ENCODE assay signal across 25 cellular contexts in genomic region chr13:95793018-95793555, GRCh38.
DNase-seq lines count a peak whose midpoint lies in the region; ATAC-seq and TF ChIP-seq lines count a peak whose summit lies in the region.
"Had no signal": no experiment of that assay in that cellular context is flagged by ENCODE, and none has a peak within 500 bp of the region (broad histone marks: within the 10 kb centered on the region; RNA-seq: fewer than 3 reads in every experiment).

No MANE protein-coding gene starts in this region.

- H3K27ac Mint-ChIP-seq in activated T-cell treated with anti-CD3 and anti-CD28 coated beads, Interleukin-2, amount 50 U/mL, for 72 hours = peak overlapping the region; percentile 38
- H3K27ac Mint-ChIP-seq: activated CD4-positive, alpha-beta T cell treated with anti-CD3 and anti-CD28 coated beads for 36 hours; activated naive CD8-positive, alpha-beta T cell treated with anti-CD3 and anti-CD28 coated beads, Interleukin-2, amount 50 U/mL, for 24 hours; CD4-positive, alpha-beta T cell; stimulated activated effector memory CD8-positive, alpha-beta T cell treated with anti-CD3 and anti-CD28 coated beads, Interleukin-12 subunit alpha, Interleukin-12 subunit beta, amount 100 ng/mL, for 72 hours had no signal

- no peak overlapping the region for H3K4me2 ChIP-seq in osteoblast (ENCODE audit: insufficient read depth, low read length)

- H3K27me3 Mint-ChIP-seq in activated T-cell treated with anti-CD3 and anti-CD28 coated beads, Interleukin-2, amount 50 U/mL, for 72 hours (ENCODE audit: low read depth) = no peaks in the 10 kb centered on the region
- H3K27me3 Mint-ChIP-seq: activated CD4-positive, alpha-beta T cell treated with anti-CD3 and anti-CD28 coated beads for 36 hours; activated naive CD8-positive, alpha-beta T cell treated with anti-CD3 and anti-CD28 coated beads, Interleukin-2, amount 50 U/mL, for 24 hours; CD4-positive, alpha-beta T cell; naive B cell had no signal

- intact Hi-C loops in colonic mucosa (cut with DNase I) = no loop called here

- H3K9me3 ChIP-seq in osteoblast (ENCODE audit: low read depth, low read length) (no peaks in the 10 kb centered on the region), colonic mucosa (no peaks in the 10 kb centered on the region)

- peaks cover 10 to 22% of the 10 kb centered on the region in 2 donors for H3K36me3 Mint-ChIP-seq in activated T-cell treated with anti-CD3 and anti-CD28 coated beads, Interleukin-2, amount 50 U/mL, for 72 hours (ENCODE audit: insufficient read depth in 2 of 2)

- H3K36me3 ChIP-seq in osteoblast (ENCODE audit: insufficient read depth, low read length) = peaks cover 21% of the 10 kb centered on the region
- peaks cover 4% of the 10 kb centered on the region for H3K36me3 ChIP-seq in colonic mucosa

- H3K27me3 ChIP-seq in osteoblast (ENCODE audit: insufficient read depth, low read length) (no peaks in the 10 kb centered on the region), colonic mucosa (no peaks in the 10 kb centered on the region)
- H3K27me3 ChIP-seq: dorsolateral prefrontal cortex, tibial nerve had no signal

- H3K27ac ChIP-seq in osteoblast (ENCODE audit: low read depth, low read length) (peak overlapping the region; percentile 16), colonic mucosa (no peak overlapping the region)
- H3K27ac ChIP-seq: dorsolateral prefrontal cortex, tibial nerve had no signal

- H3K4me3 Mint-ChIP-seq in activated T-cell treated with anti-CD3 and anti-CD28 coated beads, Interleukin-2, amount 50 U/mL, for 72 hours = no peak overlapping the region
- H3K4me3 Mint-ChIP-seq: activated CD4-positive, alpha-beta T cell treated with anti-CD3 and anti-CD28 coated beads for 36 hours; activated naive CD8-positive, alpha-beta T cell treated with anti-CD3 and anti-CD28 coated beads, Interleukin-2, amount 50 U/mL, for 24 hours; activated T-cell treated with anti-CD3 and anti-CD28 coated beads, Interleukin-2, amount 50 U/mL, for 4 hours; CD4-positive, alpha-beta T cell; naive B cell; stimulated activated effector memory CD8-positive, alpha-beta T cell treated with anti-CD3 and anti-CD28 coated beads, Interleukin-12 subunit alpha, Interleukin-12 subunit beta, amount 100 ng/mL, for 72 hours had no signal

- H4K20me1 ChIP-seq in osteoblast (ENCODE audit: insufficient read depth, low read length) = no peaks in the 10 kb centered on the region

- no peaks in the 10 kb centered on the region for H3K9me3 Mint-ChIP-seq in activated T-cell treated with anti-CD3 and anti-CD28 coated beads, Interleukin-2, amount 50 U/mL, for 72 hours
- H3K9me3 Mint-ChIP-seq: activated naive CD8-positive, alpha-beta T cell treated with anti-CD3 and anti-CD28 coated beads, Interleukin-2, amount 50 U/mL, for 24 hours; activated T-cell treated with anti-CD3 and anti-CD28 coated beads, Interleukin-2, amount 50 U/mL, for 4 hours; stimulated activated effector memory CD8-positive, alpha-beta T cell treated with anti-CD3 and anti-CD28 coated beads, Interleukin-12 subunit alpha, Interleukin-12 subunit beta, amount 100 ng/mL, for 72 hours had no signal

- ATAC-seq in activated T-cell treated with anti-CD3 and anti-CD28 coated beads, Interleukin-2, amount 50 U/mL, for 72 hours (replicated peaks in 1 of 2) = no peak
- ATAC-seq: activated CD4-positive, alpha-beta T cell treated with anti-CD3 and anti-CD28 coated beads for 36 hours; activated naive CD8-positive, alpha-beta T cell treated with anti-CD3 and anti-CD28 coated beads, Interleukin-2, amount 50 U/mL, for 24 hours; activated T-cell treated with anti-CD3 and anti-CD28 coated beads, Interleukin-2, amount 50 U/mL, for 4 hours; left lobe of liver; stimulated activated effector memory CD8-positive, alpha-beta T cell treated with anti-CD3 and anti-CD28 coated beads, Interleukin-12 subunit alpha, Interleukin-12 subunit beta, amount 100 ng/mL, for 72 hours had no signal

- H2AFZ ChIP-seq in osteoblast (ENCODE audit: low read length) = no peak overlapping the region

- H3K79me2 ChIP-seq in osteoblast (ENCODE audit: insufficient read depth, low read length) = no peaks in the 10 kb centered on the region

- no peaks in the 10 kb centered on the region for H3K4me1 Mint-ChIP-seq in activated T-cell treated with anti-CD3 and anti-CD28 coated beads, Interleukin-2, amount 50 U/mL, for 72 hours (ENCODE audit: low read depth)
- H3K4me1 Mint-ChIP-seq: activated CD4-positive, alpha-beta T cell treated with anti-CD3 and anti-CD28 coated beads for 36 hours; activated naive CD8-positive, alpha-beta T cell treated with anti-CD3 and anti-CD28 coated beads, Interleukin-2, amount 50 U/mL, for 24 hours; stimulated activated effector memory CD8-positive, alpha-beta T cell treated with anti-CD3 and anti-CD28 coated beads, Interleukin-12 subunit alpha, Interleukin-12 subunit beta, amount 100 ng/mL, for 72 hours had no signal

- no peak for DNase-seq in activated T-cell treated with anti-CD3 and anti-CD28 coated beads, Interleukin-2, amount 50 U/mL, for 72 hours
- DNase-seq in activated T-cell treated with anti-CD3 and anti-CD28 coated beads for 4 hours = no peak
- DNase-seq in LHCN-M2 (ENCODE audit: low read depth) = peak; percentile 65
- peak; percentile 80 for DNase-seq in epithelial cell of esophagus (ENCODE audit: low read depth)
- DNase-seq in osteoblast (ENCODE audit: insufficient read length, low spot score, missing footprints) = no peak
- no peak for DNase-seq in SKM-1 treated with dmso at 0.1 percent for 144 hours (lab: John Stamatoyannopoulos, UW; ENCODE audit: unreplicated experiment)
- DNase-seq in germinal center (ENCODE audit: low spot score) = no peak
- no peak for DNase-seq in colonic mucosa
- DNase-seq: activated CD4-positive, alpha-beta T cell treated with anti-CD3 and anti-CD28 coated beads for 36 hours; activated naive CD4-positive, alpha-beta T cell; activated naive CD8-positive, alpha-beta T cell treated with anti-CD3 and anti-CD28 coated beads, Interleukin-2, amount 50 U/mL, for 24 hours; activated T-cell treated with anti-CD3 and anti-CD28 coated beads, Interleukin-2, amount 50 U/mL, for 4 hours; CD4-positive, alpha-beta T cell; dorsolateral prefrontal cortex; Karpas-422; naive B cell; NCI-H1436; NCI-H2081 treated with DMSO at 0.1 percent for 48 hours; NCI-H446; NCI-H748 treated with DMSO at 0.1 percent for 48 hours; nucleus accumbens; SW 1271 had no signal

- no peak overlapping the region for H3K9ac ChIP-seq in colonic mucosa (ENCODE audit: low read depth in 2 of 2, low read length in 2 of 2)

- no peaks in the 10 kb centered on the region for H3K4me1 ChIP-seq in osteoblast (ENCODE audit: insufficient read depth, low read length)
- no peaks in the 10 kb centered on the region for H3K4me1 ChIP-seq in colonic mucosa
- H3K4me1 ChIP-seq: tibial nerve had no signal

- no peak overlapping the region for H3K4me3 ChIP-seq in epithelial cell of esophagus (ENCODE audit: low read length)
- no peak overlapping the region for H3K4me3 ChIP-seq in osteoblast (ENCODE audit: insufficient read depth, low read length)
- H3K4me3 ChIP-seq in colonic mucosa = no peak overlapping the region
- H3K4me3 ChIP-seq: dorsolateral prefrontal cortex, tibial nerve had no signal

- TF ChIP-seq CTCF in epithelial cell of esophagus (IDR thresholded peaks at IDR 0.05; ENCODE audit: insufficient read depth, low read depth, low read length, missing control alignments) = no peak
- TF ChIP-seq CTCF in osteoblast (IDR thresholded peaks at IDR 0.05; ENCODE audit: extremely low read depth, low read depth, low read length) = no peak
- TF ChIP-seq CTCF in colonic mucosa (IDR thresholded peaks at IDR 0.05) = no peak

Comparison
In these comparisons a context has a peak if more than half of its experiments do, and no peak if none do; other contexts are left out.
1. DNase-seq: peak in LHCN-M2 (single experiment) and epithelial cell of esophagus (single experiment); none in activated T-cell treated with anti-CD3 and anti-CD28 coated beads, Interleukin-2, amount 50 U/mL, for 72 hours (0 of 2), activated T-cell treated with anti-CD3 and anti-CD28 coated beads for 4 hours (single experiment), osteoblast (single experiment), SKM-1 treated with dmso at 0.1 percent for 144 hours (single experiment), germinal center (single experiment) and colonic mucosa (single experiment).